1 cellular context compared by ENCODE assay signal in genomic region chr16:306911-307370, GRCh38.
TF ChIP-seq lines count a peak whose summit lies in the region.

No MANE protein-coding gene starts in this region.

TF ChIP-seq in HepG2, 621 proteins besides CTCF, POLR2A, EP300 and RAD21:
- peak; percentile 14 to 37; a peak in 2 of 4 replicates for TF ChIP-seq MAFK (conservative IDR thresholded peaks at IDR 0.05 in 1 of 2, IDR thresholded peaks at IDR 0.05 in 1 of 2; ENCODE audit: low read length in 2 of 2)
- no peak for TF ChIP-seq CENPBD1 (CRISPR knock-in tag; IDR thresholded peaks at IDR 0.05; ENCODE audit: borderline replicate concordance, low read depth)
TF ChIP-seq in HepG2: peak in this region for 1.
